ENCODE assay signal across 1 cellular context in the genomic region with DNA sequence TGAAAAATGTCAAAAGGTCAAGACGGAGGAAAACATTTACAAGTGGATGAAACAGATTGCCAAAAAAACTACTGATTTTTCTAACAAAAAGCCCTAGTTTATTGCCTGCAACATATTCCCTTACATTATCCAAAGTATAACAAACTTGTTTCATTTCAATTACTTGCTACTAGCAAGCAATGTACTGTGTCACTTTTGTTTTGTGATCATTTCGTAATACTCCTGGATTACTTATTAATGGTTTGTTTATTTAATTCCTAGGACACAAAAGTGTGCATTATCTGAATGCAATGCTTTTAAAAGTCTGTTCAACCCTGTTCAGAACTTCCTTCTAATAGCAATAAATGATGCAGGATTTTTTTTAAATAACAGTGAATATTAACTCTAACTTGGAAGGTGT.
A peak's percentile ranks its signal among the peaks of the same experiment; 100 is the strongest.
TF ChIP-seq lines count a peak whose summit lies in the region.

No MANE protein-coding gene starts in this region.

TF ChIP-seq in liver, 16 proteins besides CTCF, POLR2A, EP300 and RAD21 (continued from another document):
- TF ChIP-seq, protein P1, sequence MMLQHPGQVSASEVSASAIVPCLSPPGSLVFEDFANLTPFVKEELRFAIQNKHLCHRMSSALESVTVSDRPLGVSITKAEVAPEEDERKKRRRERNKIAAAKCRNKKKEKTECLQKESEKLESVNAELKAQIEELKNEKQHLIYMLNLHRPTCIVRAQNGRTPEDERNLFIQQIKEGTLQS (IDR thresholded peaks at IDR 0.05): no peak
- TF ChIP-seq SP1 (IDR thresholded peaks at IDR 0.05): peak; percentile 39
- TF ChIP-seq, protein P2, sequence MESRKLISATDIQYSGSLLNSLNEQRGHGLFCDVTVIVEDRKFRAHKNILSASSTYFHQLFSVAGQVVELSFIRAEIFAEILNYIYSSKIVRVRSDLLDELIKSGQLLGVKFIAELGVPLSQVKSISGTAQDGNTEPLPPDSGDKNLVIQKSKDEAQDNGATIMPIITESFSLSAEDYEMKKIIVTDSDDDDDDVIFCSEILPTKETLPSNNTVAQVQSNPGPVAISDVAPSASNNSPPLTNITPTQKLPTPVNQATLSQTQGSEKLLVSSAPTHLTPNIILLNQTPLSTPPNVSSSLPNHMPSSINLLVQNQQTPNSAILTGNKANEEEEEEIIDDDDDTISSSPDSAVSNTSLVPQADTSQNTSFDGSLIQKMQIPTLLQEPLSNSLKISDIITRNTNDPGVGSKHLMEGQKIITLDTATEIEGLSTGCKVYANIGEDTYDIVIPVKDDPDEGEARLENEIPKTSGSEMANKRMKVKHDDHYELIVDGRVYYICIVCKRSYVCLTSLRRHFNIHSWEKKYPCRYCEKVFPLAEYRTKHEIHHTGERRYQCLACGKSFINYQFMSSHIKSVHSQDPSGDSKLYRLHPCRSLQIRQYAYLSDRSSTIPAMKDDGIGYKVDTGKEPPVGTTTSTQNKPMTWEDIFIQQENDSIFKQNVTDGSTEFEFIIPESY (IDR thresholded peaks at IDR 0.05): peak; percentile 19
- peak; percentile 31 to 52 for TF ChIP-seq HNF4A (conservative IDR thresholded peaks at IDR 0.05)
- peak; percentile 85 for TF ChIP-seq FOXA2 (IDR thresholded peaks at IDR 0.05)
